ENCODE assay signal across 21 cellular contexts in the genomic region with DNA sequence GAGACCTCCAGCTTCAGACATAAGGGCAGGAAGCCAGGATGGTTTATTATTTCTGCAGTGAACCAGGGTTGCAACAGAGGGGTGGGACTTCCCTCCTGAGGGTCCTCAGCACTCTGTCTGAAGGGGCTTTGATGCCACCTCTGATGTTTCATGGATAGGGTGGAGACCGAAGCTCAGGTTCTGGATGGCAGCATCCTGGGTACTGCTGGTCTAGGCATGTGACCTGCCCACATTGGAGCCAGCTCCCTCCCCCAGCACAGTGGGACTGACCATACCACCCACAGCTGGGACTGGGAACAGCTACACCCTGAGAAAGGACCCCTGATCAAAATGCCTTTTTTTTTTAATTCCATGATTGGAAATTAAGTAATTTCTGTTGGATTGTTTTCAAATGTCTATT.
"Had no signal": no experiment of that assay in that cellular context is flagged by ENCODE, and none has a peak within 500 bp of the region (broad histone marks: within the 10 kb centered on the region; RNA-seq: fewer than 3 reads in every experiment).

No MANE protein-coding gene starts in this region.

- H3K4me1 Mint-ChIP-seq: endodermal cell had no signal

- DNase-seq: colonic mucosa; cortex of kidney; effector CD8-positive, alpha-beta T cell; effector memory CD8-positive, alpha-beta T cell; endodermal cell; erythroblast; foreskin keratinocyte; glutamatergic neuron; head of caudate nucleus; heart right ventricle; hippocampal formation; left cardiac atrium; left lung; left ventricle myocardium superior; lower lobe of right lung; mesenchymal stem cell; mucosa of descending colon had no signal

- H3K4me3 ChIP-seq: colonic mucosa, heart right ventricle, left lung, lower lobe of right lung, mucosa of descending colon had no signal

- H3K9me3 ChIP-seq: colonic mucosa, heart right ventricle, left lung, lower lobe of right lung, mucosa of descending colon had no signal

- H3K27me3 ChIP-seq: colonic mucosa, foreskin keratinocyte, left lung had no signal

- H3K36me3 ChIP-seq: colonic mucosa, heart right ventricle, left lung, lower lobe of right lung had no signal

- H3K4me3 Mint-ChIP-seq: dendritic cell treated with granulocyte-macrophage colony-stimulating factor and Interleukin-4, amounts not matched to agents 40 ng/mL and 50 ng/mL, for 4 days; effector memory CD8-positive, alpha-beta T cell; endodermal cell; mesothelial cell of epicardium had no signal

- H3K27ac ChIP-seq: colonic mucosa, epithelial cell of prostate, foreskin keratinocyte, heart right ventricle, left lung, lower lobe of right lung had no signal

- H3K27me3 Mint-ChIP-seq: dendritic cell treated with granulocyte-macrophage colony-stimulating factor and Interleukin-4, amounts not matched to agents 40 ng/mL and 50 ng/mL, for 4 days; effector memory CD8-positive, alpha-beta T cell had no signal

- H3K9me3 Mint-ChIP-seq: endodermal cell had no signal

- H3K4me1 ChIP-seq: colonic mucosa, foreskin keratinocyte, heart right ventricle, left lung, lower lobe of right lung had no signal

- H3K27ac Mint-ChIP-seq: dendritic cell treated with granulocyte-macrophage colony-stimulating factor and Interleukin-4, amounts not matched to agents 40 ng/mL and 50 ng/mL, for 4 days; effector memory CD8-positive, alpha-beta T cell; endodermal cell; mesothelial cell of epicardium had no signal

- ATAC-seq: effector memory CD8-positive, alpha-beta T cell; esophagus mucosa; foreskin keratinocyte; heart right ventricle; left cardiac atrium; left lung; left ventricle myocardium superior; lower lobe of right lung; mucosa of descending colon had no signal
